Comparison of ENCODE assay signal across 15 cellular contexts in the genomic region with DNA sequence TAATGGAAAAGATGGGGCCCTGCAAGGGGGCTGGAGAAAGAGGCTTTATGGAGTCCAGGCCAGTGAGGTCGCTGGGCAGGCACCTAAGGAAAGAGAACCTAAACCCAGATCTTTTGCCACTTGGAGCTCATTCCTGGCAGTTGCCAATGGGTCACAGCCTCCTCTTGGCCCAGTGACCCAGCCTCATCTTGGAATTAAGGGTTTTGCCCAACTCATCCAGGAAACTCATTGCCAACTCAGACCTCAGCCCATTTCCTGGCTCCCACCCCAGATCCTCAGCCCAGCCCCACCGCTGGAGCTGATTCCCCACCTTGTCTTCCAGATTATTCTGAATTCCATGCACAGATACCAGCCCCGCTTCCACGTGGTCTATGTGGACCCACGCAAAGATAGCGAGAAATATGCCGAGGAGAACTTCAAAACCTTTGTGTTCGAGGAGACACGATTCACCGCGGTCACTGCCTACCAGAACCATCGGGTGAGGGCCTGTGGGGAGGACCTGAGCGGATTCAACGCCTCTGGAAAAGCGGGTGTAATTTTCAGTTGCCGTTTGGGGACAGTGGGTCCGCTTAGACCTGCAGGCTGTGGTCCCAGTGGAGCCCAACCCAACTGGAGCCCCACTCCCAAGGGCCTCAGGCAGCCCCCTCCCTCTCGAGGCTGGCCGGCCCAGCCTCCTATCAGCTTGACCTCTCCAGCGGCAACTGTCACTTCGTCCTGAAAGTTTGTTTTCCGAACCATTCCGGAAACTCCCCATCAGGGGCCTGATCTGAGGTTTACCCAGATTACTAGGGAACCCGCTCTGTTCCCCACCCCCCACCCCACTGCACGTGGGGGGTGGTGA. TPM values are rescaled to one million over a fixed set of nuclear protein-coding genes. Genes with fewer than 3 reads are reported as not detected.
A peak's percentile ranks its signal among the peaks of the same experiment; 100 is the strongest.
DNase-seq lines count a peak whose midpoint lies in the region; TF ChIP-seq lines count a peak whose summit lies in the region.
"Had no signal": no experiment of that assay in that cellular context is flagged by ENCODE, and none has a peak within 500 bp of the region (broad histone marks: within the 10 kb centered on the region; RNA-seq: fewer than 3 reads in every experiment).

No MANE protein-coding gene starts in this region.

- CTCF ChIA-PET in CD4-positive, alpha-beta memory T cell (lab: Charles Lee; ENCODE audit: partially characterized antibody): no interaction called here
- CTCF ChIA-PET in HEK293 (lab: Yijun Ruan, JAX): interaction anchor here (0.7 to 2.0 kb wide), 2 partner anchors 11 to 34 kb away, joined by 3 to 7 read pairs; no protein-coding TSS in a partner anchor

- peaks cover 21% of the 10 kb centered on the region for H3K4me1 ChIP-seq in CD4-positive, alpha-beta memory T cell (ENCODE audit: insufficient read depth, low read length)
- H3K4me1 ChIP-seq in HEK293 (ENCODE audit: control insufficient read depth, insufficient read depth, low read length): no peaks in the 10 kb centered on the region

- H3K4me1 Mint-ChIP-seq in CD4-positive, alpha-beta memory T cell: peaks cover 12 to 24% (median 19%) of the 10 kb centered on the region in 4 donors
- H3K4me1 Mint-ChIP-seq in brain: peaks cover 20% of the 10 kb centered on the region
- H3K4me1 Mint-ChIP-seq in nephron: peaks cover 27% of the 10 kb centered on the region

- intact Hi-C loops in CD4-positive, alpha-beta memory T cell (cut with micrococcal nuclease): no loop called here

- POLR2A ChIA-PET in CD4-positive, alpha-beta memory T cell (lab: Charles Lee; ENCODE audit: partially characterized antibody): no interaction called here
- POLR2A ChIA-PET in HEK293 (lab: Yijun Ruan, JAX): no interaction called here

- H3K9me3 ChIP-seq in CD4-positive, alpha-beta memory T cell (ENCODE audit: control insufficient read depth in 1 of 2, low read length in 2 of 2): no peaks in the 10 kb centered on the region
- no peaks in the 10 kb centered on the region for H3K9me3 ChIP-seq in HEK293 (ENCODE audit: control insufficient read depth, insufficient read depth, low read depth, low read length)
- H3K9me3 ChIP-seq: ovary had no signal

- H3K4me3 ChIP-seq in CD4-positive, alpha-beta memory T cell (ENCODE audit: low read length in 2 of 2): no peak overlapping the region
- no peak overlapping the region for H3K4me3 ChIP-seq in HEK293 (ENCODE audit: low read depth, low read length)
- H3K4me3 ChIP-seq: cardiac muscle cell, ovary had no signal

- peaks cover 0 to 3% (median 0%) of the 10 kb centered on the region in 8 donors for H3K9me3 Mint-ChIP-seq in CD4-positive, alpha-beta memory T cell
- H3K9me3 Mint-ChIP-seq in brain: peaks cover 0 to 4% (median 2%) of the 10 kb centered on the region in 5 experiments
- no peaks in the 10 kb centered on the region for H3K9me3 Mint-ChIP-seq in nephron

- H3K27me3 Mint-ChIP-seq in CD4-positive, alpha-beta memory T cell: peaks cover 36 to 46% of the 10 kb centered on the region in 2 donors
- peaks cover 90% of the 10 kb centered on the region for H3K27me3 Mint-ChIP-seq in brain
- peaks cover 87% of the 10 kb centered on the region for H3K27me3 Mint-ChIP-seq in nephron (ENCODE audit: low read depth)

- TF ChIP-seq CTCF in HEK293 (tag by site-specific recombination; IDR thresholded peaks at IDR 0.05): no peak
- TF ChIP-seq CTCF in brain (conservative IDR thresholded peaks at IDR 0.05): no peak
- no peak for TF ChIP-seq CTCF in nephron (IDR thresholded peaks at IDR 0.05; ENCODE audit: unreplicated experiment in 3 of 3)

- DNase-seq in CD4-positive, alpha-beta memory T cell: no peak
- DNase-seq in NCI-H146 treated with DMSO at 0.1 percent for 48 hours (lab: John Stamatoyannopoulos, UW; ENCODE audit: unreplicated experiment) (no peak), NCI-H446 (lab: John Stamatoyannopoulos, UW) (no peak)
- DNase-seq in activated CD8-positive, alpha-beta memory T cell treated with anti-CD3 and anti-CD28 coated beads for 24 hours: no peak
- DNase-seq: activated naive CD4-positive, alpha-beta T cell treated with anti-CD3 and anti-CD28 coated beads, Interleukin-2, amount 50 U/mL, for 16 hours; effector memory CD4-positive, alpha-beta T cell; NCI-H1436; NCI-H446 treated with DMSO at 0.1 percent for 48 hours; ovary had no signal

- H3K4me3 Mint-ChIP-seq in CD4-positive, alpha-beta memory T cell: peak overlapping the region in 7 of 8 donors; percentile 20 to 78 (median 59)
- H3K4me3 Mint-ChIP-seq in brain: peak overlapping the region in 4 of 5 experiments; percentile 5 to 61 (median 48)
- H3K4me3 Mint-ChIP-seq in nephron: peak overlapping the region; percentile 33 to 52 (median 45)

- H3K36me3 Mint-ChIP-seq in CD4-positive, alpha-beta memory T cell: no peaks in the 10 kb centered on the region
- H3K36me3 Mint-ChIP-seq in brain (peaks cover 3% of the 10 kb centered on the region), nephron (ENCODE audit: low read depth) (no peaks in the 10 kb centered on the region)

- H3K36me3 ChIP-seq in CD4-positive, alpha-beta memory T cell (ENCODE audit: insufficient read depth, low read length): no peaks in the 10 kb centered on the region
- H3K36me3 ChIP-seq in HEK293 (ENCODE audit: control insufficient read depth in 2 of 2, insufficient read depth in 1 of 2, low read length in 2 of 2): peaks cover 0 to 73% of the 10 kb centered on the region in 2 experiments; a peak in 1 of 3 replicates
- H3K36me3 ChIP-seq: cardiac muscle cell, ovary had no signal

- no peak overlapping the region for H3K27ac Mint-ChIP-seq in CD4-positive, alpha-beta memory T cell
- H3K27ac Mint-ChIP-seq in brain (no peak overlapping the region), nephron (no peak overlapping the region)

- no peak overlapping the region for H3K27ac ChIP-seq in CD4-positive, alpha-beta memory T cell (ENCODE audit: low read depth, low read length)
- H3K27ac ChIP-seq in HEK293 (ENCODE audit: extremely low read depth, low read depth, low read length): no peak overlapping the region
- H3K27ac ChIP-seq: C4-2B, cardiac muscle cell, ovary had no signal

- H3K27me3 ChIP-seq in CD4-positive, alpha-beta memory T cell (ENCODE audit: insufficient read depth, low read length): peaks cover 30% of the 10 kb centered on the region
- H3K27me3 ChIP-seq: ovary had no signal

TF ChIP-seq in HEK293, 187 proteins besides CTCF, POLR2A, EP300 and RAD21 (continues in another document):
- TF ChIP-seq HOXA7 (CRISPR knock-in tag; IDR thresholded peaks at IDR 0.05; ENCODE audit: borderline replicate concordance): no peak
- TF ChIP-seq, protein P1, sequence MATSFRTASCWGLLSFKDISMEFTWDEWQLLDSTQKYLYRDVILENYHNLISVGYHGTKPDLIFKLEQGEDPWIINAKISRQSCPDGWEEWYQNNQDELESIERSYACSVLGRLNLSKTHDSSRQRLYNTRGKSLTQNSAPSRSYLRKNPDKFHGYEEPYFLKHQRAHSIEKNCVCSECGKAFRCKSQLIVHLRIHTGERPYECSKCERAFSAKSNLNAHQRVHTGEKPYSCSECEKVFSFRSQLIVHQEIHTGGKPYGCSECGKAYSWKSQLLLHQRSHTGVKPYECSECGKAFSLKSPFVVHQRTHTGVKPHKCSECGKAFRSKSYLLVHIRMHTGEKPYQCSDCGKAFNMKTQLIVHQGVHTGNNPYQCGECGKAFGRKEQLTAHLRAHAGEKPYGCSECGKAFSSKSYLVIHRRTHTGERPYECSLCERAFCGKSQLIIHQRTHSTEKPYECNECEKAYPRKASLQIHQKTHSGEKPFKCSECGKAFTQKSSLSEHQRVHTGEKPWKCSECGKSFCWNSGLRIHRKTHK (tag by site-specific recombination; IDR thresholded peaks at IDR 0.05): no peak

RNA-seq across cellular contexts. Expression of gene TBX1, which starts 4.3 kb away (rescaled TPM):
- total RNA-seq in CD4-positive, alpha-beta memory T cell: not detected
- polyA plus RNA-seq in CD4-positive, alpha-beta memory T cell: not detected
- polyA plus RNA-seq in brain (ENCODE audit: insufficient read depth, low read depth, low replicate concordance): 0.53 TPM

RNA-seq across cellular contexts. Expression of gene GP1BB, which starts 41.5 kb away (rescaled TPM):
- total RNA-seq in CD4-positive, alpha-beta memory T cell: not detected
- polyA plus RNA-seq in CD4-positive, alpha-beta memory T cell: not detected
- polyA plus RNA-seq in brain (ENCODE audit: insufficient read depth, low read depth, low replicate concordance): 46.2 TPM
- total RNA-seq: OCI-LY7 had no signal

RNA-seq across cellular contexts. Expression of gene SEPTIN5, which starts 50.6 kb away (rescaled TPM):
- total RNA-seq in CD4-positive, alpha-beta memory T cell: not detected
- polyA plus RNA-seq in CD4-positive, alpha-beta memory T cell: not detected
- 290 TPM for polyA plus RNA-seq in brain (ENCODE audit: insufficient read depth, low read depth, low replicate concordance)
- total RNA-seq: OCI-LY7 had no signal

Comparison
In these comparisons a context has a peak if more than half of its experiments do, and no peak if none do; other contexts are left out.
1. RNA of gene GP1BB, which starts 41.5 kb away (polyA plus RNA-seq): 46.2 TPM in brain (single experiment); not detected in CD4-positive, alpha-beta memory T cell; every median in the first group is over 10 times any median in the second.
2. RNA of gene SEPTIN5, which starts 50.6 kb away (polyA plus RNA-seq): 290 TPM in brain (single experiment); not detected in CD4-positive, alpha-beta memory T cell; every median in the first group is over 100 times any median in the second.
3. Peak in every context shown above with its lines, with median percentiles within 50 percentile points of each other: H3K4me3 Mint-ChIP-seq.